Comparison of ENCODE assay signal across 9 cellular contexts in the genomic region with DNA sequence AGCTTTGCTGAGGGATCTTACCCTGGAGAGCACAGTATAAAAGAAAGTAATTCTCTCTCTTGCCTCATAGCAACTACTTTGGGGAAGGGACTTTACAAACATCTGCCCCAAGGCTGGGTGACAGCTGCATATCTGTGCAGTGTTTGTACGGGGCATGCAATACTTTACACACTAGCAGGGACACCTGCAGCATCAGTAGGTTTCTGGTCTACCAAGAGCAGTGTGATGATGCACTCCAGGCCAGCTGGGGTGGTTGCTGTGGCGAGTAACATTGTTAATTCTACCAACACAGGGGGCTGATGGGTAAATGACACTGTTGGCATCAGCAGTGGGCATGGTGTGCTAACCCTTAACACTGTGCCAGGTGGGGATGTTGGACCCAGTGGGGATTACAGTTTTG. TPM values are rescaled to one million over a fixed set of nuclear protein-coding genes. Genes with fewer than 3 reads are reported as not detected.
A peak's percentile ranks its signal among the peaks of the same experiment; 100 is the strongest.
DNase-seq lines count a peak whose midpoint lies in the region; ATAC-seq and TF ChIP-seq lines count a peak whose summit lies in the region.
"Had no signal": no experiment of that assay in that cellular context is flagged by ENCODE, and none has a peak within 500 bp of the region (broad histone marks: within the 10 kb centered on the region; RNA-seq: fewer than 3 reads in every experiment).

No MANE protein-coding gene starts in this region.

- peak; percentile 61 for ATAC-seq in HG02588 (IDR thresholded peaks at IDR 0.05; ENCODE audit: unreplicated experiment)
- peak; percentile 52 to 60 for ATAC-seq in stimulated activated naive B cell treated with anti-CD40 and anti-IgM and Interleukin-4, amounts not matched to agents 10 μg/mL and 1 μg/mL and 100 μg/mL, for 72 hours (replicated peaks)

- H3T11ph ChIP-seq in H9 (ENCODE audit: low read length): no peak overlapping the region

- no peak overlapping the region for H2BK12ac ChIP-seq in H9 (ENCODE audit: insufficient read length, low read depth, low read length)

- H3K4ac ChIP-seq in H9 (ENCODE audit: low read depth, low read length): no peak overlapping the region

- H3K27ac ChIP-seq in MM.1S (ENCODE audit: low read length) (peak overlapping the region; percentile 99), H9 (ENCODE audit: insufficient read length, low read depth, low read length) (no peak overlapping the region)

- H3K36me3 ChIP-seq in MM.1S (replicated peaks; ENCODE audit: insufficient read depth, low read length): no peaks in the 10 kb centered on the region

- H4K91ac ChIP-seq in H9 (ENCODE audit: insufficient read length, low read depth, low read length): no peak overlapping the region

- peaks cover 0 to 5% of the 10 kb centered on the region in 2 donors for H3K9me3 Mint-ChIP-seq in stimulated activated naive B cell treated with anti-CD40 and anti-IgM and Interleukin-4, amounts not matched to agents 10 μg/mL and 1 μg/mL and 100 μg/mL, for 72 hours
- H3K9me3 Mint-ChIP-seq in H9: no peaks in the 10 kb centered on the region; a peak in 1 of 5 replicates

- peak overlapping the region; percentile 70 for H3K27ac Mint-ChIP-seq in stimulated activated naive B cell treated with anti-CD40 and anti-IgM and Interleukin-4, amounts not matched to agents 10 μg/mL and 1 μg/mL and 100 μg/mL, for 72 hours
- H3K27ac Mint-ChIP-seq in H9: no peak overlapping the region

- H3K79me2 ChIP-seq in MM.1S (ENCODE audit: low read length) (peaks cover 19% of the 10 kb centered on the region), H9 (ENCODE audit: insufficient read depth, low read length) (no peaks in the 10 kb centered on the region)

- no peak overlapping the region for H3K4me3 ChIP-seq in MM.1S (ENCODE audit: low read length)

- DNase-seq in activated naive CD4-positive, alpha-beta T cell treated with Interleukin-2 at 50 U/mL for 16 hours: peak; percentile 16
- DNase-seq in activated naive CD4-positive, alpha-beta T cell (lab: John Stamatoyannopoulos, UW): no peak
- DNase-seq in MM.1S (peak; percentile 86), H9 (no peak), GM19240 (ENCODE audit: insufficient read length, low spot score) (no peak), foreskin melanocyte (no peak)
- peak; percentile 65 for DNase-seq in stimulated activated naive B cell treated with anti-CD40 and anti-IgM and Interleukin-4, amounts not matched to agents 10 μg/mL and 1 μg/mL and 100 μg/mL, for 72 hours
- DNase-seq: T-helper 9 cell had no signal

- H3K18ac ChIP-seq in H9 (ENCODE audit: insufficient read length, low read depth, low read length): no peak overlapping the region

- H3K4me1 ChIP-seq in MM.1S (ENCODE audit: low read length) (peaks cover 70% of the 10 kb centered on the region), H9 (ENCODE audit: insufficient read depth, low read length) (no peaks in the 10 kb centered on the region)

- no peak overlapping the region for H2BK5ac ChIP-seq in H9 (ENCODE audit: insufficient read length, low read length)

- H2AK5ac ChIP-seq in H9 (ENCODE audit: insufficient read length, low read length): no peak overlapping the region

- H2BK15ac ChIP-seq in H9 (ENCODE audit: low read depth, low read length): no peak overlapping the region

- H2BK120ac ChIP-seq in H9 (ENCODE audit: low read depth, low read length, poor library complexity, severe bottlenecking): no peak overlapping the region

- H3K23me2 ChIP-seq in H9 (ENCODE audit: insufficient read length, low read depth, low read length, poor library complexity, severe bottlenecking): no peaks in the 10 kb centered on the region

- peak overlapping the region; percentile 7; the same call in 1 of the 2 replicates for H3K4me2 ChIP-seq in MM.1S (ENCODE audit: low read depth, low read length)
- no peak overlapping the region for H3K4me2 ChIP-seq in H9 (ENCODE audit: insufficient read depth, insufficient read length, low read length)

- H3F3A ChIP-seq in MM.1S (ENCODE audit: insufficient read depth, low read length): peaks cover 49% of the 10 kb centered on the region

- H3K4me3 Mint-ChIP-seq in stimulated activated naive B cell treated with anti-CD40 and anti-IgM and Interleukin-4, amounts not matched to agents 10 μg/mL and 1 μg/mL and 100 μg/mL, for 72 hours: peak overlapping the region in 1 of 2 donors; percentile 3
- H3K4me3 Mint-ChIP-seq in H9: no peak overlapping the region

- no peak overlapping the region for H3K14ac ChIP-seq in H9 (ENCODE audit: insufficient read depth, low read length)

- H3K9me3 ChIP-seq in MM.1S (replicated peaks; ENCODE audit: insufficient read depth, low read length): no peaks in the 10 kb centered on the region
- no peaks in the 10 kb centered on the region for H3K9me3 ChIP-seq in H9 (ENCODE audit: control insufficient read depth, low read depth, low read length)

- H2BK20ac ChIP-seq in H9 (ENCODE audit: low read depth, low read length, poor library complexity, severe bottlenecking): no peak overlapping the region

- no peaks in the 10 kb centered on the region for H3K79me1 ChIP-seq in H9 (ENCODE audit: insufficient read depth, low read depth, low read length, poor library complexity, severe bottlenecking)

- H2AFZ ChIP-seq in MM.1S (ENCODE audit: low read length): no peak overlapping the region
- H2AFZ ChIP-seq in H9 (ENCODE audit: low read length): no peak overlapping the region

- no peak overlapping the region for H3K56ac ChIP-seq in H9 (ENCODE audit: insufficient read length, low read depth, low read length)

- H3K4me1 Mint-ChIP-seq in stimulated activated naive B cell treated with anti-CD40 and anti-IgM and Interleukin-4, amounts not matched to agents 10 μg/mL and 1 μg/mL and 100 μg/mL, for 72 hours: peaks cover 59 to 96% of the 10 kb centered on the region in 2 donors
- H3K4me1 Mint-ChIP-seq in H9: peaks cover 11 to 13% of the 10 kb centered on the region in 2 experiments

- no peaks in the 10 kb centered on the region for H3K27me3 ChIP-seq in MM.1S (replicated peaks; ENCODE audit: insufficient read depth, low read length)
- no peaks in the 10 kb centered on the region for H3K27me3 ChIP-seq in H9 (ENCODE audit: insufficient read depth, low read length)

- H3K27me3 Mint-ChIP-seq in stimulated activated naive B cell treated with anti-CD40 and anti-IgM and Interleukin-4, amounts not matched to agents 10 μg/mL and 1 μg/mL and 100 μg/mL, for 72 hours: no peaks in the 10 kb centered on the region
- peaks cover 2% of the 10 kb centered on the region; the same call in 1 of the 2 replicates for H3K27me3 Mint-ChIP-seq in H9 (ENCODE audit: low read depth)

- TF ChIP-seq CTCF in MM.1S (IDR thresholded peaks at IDR 0.05; ENCODE audit: low read length) (no peak), H9 (conservative IDR thresholded peaks at IDR 0.05) (no peak)

- peaks cover 13 to 18% of the 10 kb centered on the region in 2 donors for H3K36me3 Mint-ChIP-seq in stimulated activated naive B cell treated with anti-CD40 and anti-IgM and Interleukin-4, amounts not matched to agents 10 μg/mL and 1 μg/mL and 100 μg/mL, for 72 hours
- H3K36me3 Mint-ChIP-seq in H9 (ENCODE audit: insufficient read depth in 1 of 3, low read depth in 3 of 3): no peaks in the 10 kb centered on the region; a peak in 1 of 7 replicates

- H4K20me1 ChIP-seq in MM.1S (ENCODE audit: insufficient read depth, low read length): no peaks in the 10 kb centered on the region
- no peaks in the 10 kb centered on the region for H4K20me1 ChIP-seq in H9 (ENCODE audit: control insufficient read depth, insufficient read depth, insufficient read length)

- no CpG with 5 or more reads among the region's 2 CpGs for WGBS in H9 (ENCODE audit: extremely low coverage, insufficient read length, low lambda C conversion rate)

- no peak overlapping the region for H3K23ac ChIP-seq in H9 (ENCODE audit: insufficient read length, low read depth, low read length)

- no peak overlapping the region for H4K8ac ChIP-seq in H9 (replicated peaks; ENCODE audit: insufficient read length, low read depth, low read length)

- H3K9me2 ChIP-seq in MM.1S (replicated peaks; ENCODE audit: insufficient read depth, low read length): no peaks in the 10 kb centered on the region

- H3K9ac ChIP-seq in MM.1S (ENCODE audit: low read length): peak overlapping the region; percentile 53; the same call in 1 of the 2 replicates
- H3K9ac ChIP-seq in H9 (ENCODE audit: extremely low read depth, insufficient read length, low read length): no peak overlapping the region

- no peak overlapping the region for H4K5ac ChIP-seq in H9 (ENCODE audit: insufficient read length, low read depth, low read length)

RNA-seq across cellular contexts. Expression of a gene that starts 48.0 kb away (rescaled TPM):
- total RNA-seq in H9 (2021): not detected in 2 replicates

Comparison
In these comparisons a context has a peak if more than half of its experiments do, and no peak if none do; other contexts are left out.
1. DNase-seq: peak in activated naive CD4-positive, alpha-beta T cell treated with Interleukin-2 at 50 U/mL for 16 hours (single experiment), MM.1S (single experiment) and stimulated activated naive B cell treated with anti-CD40 and anti-IgM and Interleukin-4, amounts not matched to agents 10 μg/mL and 1 μg/mL and 100 μg/mL, for 72 hours (single experiment); none in activated naive CD4-positive, alpha-beta T cell (0 of 4), H9 (single experiment), GM19240 (single experiment) and foreskin melanocyte (single experiment).